In the genomic region with DNA sequence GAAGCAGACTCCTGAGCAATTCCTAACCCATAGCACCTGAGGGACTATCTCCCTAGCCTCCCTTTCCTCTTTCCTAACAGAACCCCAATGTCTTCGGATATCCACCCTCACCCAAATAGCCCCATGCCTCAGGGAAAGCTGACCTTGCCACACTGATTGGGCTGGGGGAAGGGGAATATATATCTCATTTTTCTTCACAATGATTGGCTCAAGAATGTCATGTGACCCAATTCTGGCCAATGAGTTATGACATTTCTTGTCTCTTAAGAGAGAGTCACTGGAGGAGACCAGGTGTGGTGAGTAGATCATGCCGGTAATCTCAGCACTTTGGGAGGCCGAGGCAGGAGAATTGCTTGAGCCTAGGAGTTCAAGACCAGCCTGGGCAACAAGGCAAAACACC, we compare ENCODE assay signal across 8 cellular contexts.
"Had no signal": no experiment of that assay in that cellular context is flagged by ENCODE, and none has a peak within 500 bp of the region (broad histone marks: within the 10 kb centered on the region; RNA-seq: fewer than 3 reads in every experiment).

No MANE protein-coding gene starts in this region.

- H3K4me2 ChIP-seq: GM23338 had no signal

- H2AFZ ChIP-seq: GM23338 had no signal

- H3K4me3 ChIP-seq: GM23338 had no signal

- FAIRE-seq: H1, H54, HTR-8/SVneo had no signal

- DNase-seq: H9, HCEC 1CT, IMR-90, KBM-7 had no signal

- ATAC-seq: GM23338 had no signal
